ENCODE assay signal across 13 cellular contexts in genomic region chr17:72143245-72143644, GRCh38. TPM values are rescaled to one million over a fixed set of nuclear protein-coding genes. Genes with fewer than 3 reads are reported as not detected.
"Had no signal": no experiment of that assay in that cellular context is flagged by ENCODE, and none has a peak within 500 bp of the region (broad histone marks: within the 10 kb centered on the region; RNA-seq: fewer than 3 reads in every experiment).

No MANE protein-coding gene starts in this region.

- H3K4me3 ChIP-seq: dorsolateral prefrontal cortex, lung, pancreas, stomach, vagina had no signal

- H3K4me1 ChIP-seq: pancreas, stomach, vagina had no signal

- ATAC-seq: activated CD8-positive, alpha-beta T cell treated with anti-CD3 and anti-CD28 coated beads, Interleukin-2, amount 10 ng/mL, durations not matched to agents 7 days and 5 days; pancreas had no signal

- H3K27ac ChIP-seq: dorsolateral prefrontal cortex, pancreas, stomach, vagina had no signal

- H3K9me3 ChIP-seq: pancreas, stomach, vagina had no signal

- H3K27me3 ChIP-seq: dorsolateral prefrontal cortex, pancreas, stomach, vagina had no signal

- FAIRE-seq: pancreas had no signal

- H3K36me3 ChIP-seq: pancreas, stomach, vagina had no signal

- DNase-seq: activated CD4-positive, alpha-beta T cell treated with anti-CD3 and anti-CD28 coated beads for 48 hours; activated CD8-positive, alpha-beta memory T cell treated with anti-CD3 and anti-CD28 coated beads, Interleukin-2, amount 50 U/mL, for 48 hours; activated CD8-positive, alpha-beta T cell treated with anti-CD3 and anti-CD28 coated beads, Interleukin-2, amount 10 ng/mL, durations not matched to agents 7 days and 5 days; activated naive CD8-positive, alpha-beta T cell treated with anti-CD3 and anti-CD28 coated beads, Interleukin-2, amount 10 ng/mL, durations not matched to agents 7 days and 5 days; anterior cingulate cortex; dorsolateral prefrontal cortex; midbrain; naive B cell; pancreas; stimulated activated CD4-positive, alpha-beta T cell treated with anti-CD3 and anti-CD28 coated beads, Interleukin-15, amount 100 ng/mL, for 24 hours; stomach had no signal

RNA-seq across cellular contexts. Expression of gene SOX9, which starts 22.4 kb away (rescaled TPM):
- total RNA-seq: activated CD8-positive, alpha-beta T cell treated with anti-CD3 and anti-CD28 coated beads, Interleukin-2, amount 10 ng/mL, durations not matched to agents 7 days and 5 days; activated naive CD8-positive, alpha-beta T cell treated with anti-CD3 and anti-CD28 coated beads, Interleukin-2, amount 10 ng/mL, durations not matched to agents 7 days and 5 days had no signal
